ENCODE assay signal across 8 cellular contexts in the genomic region with DNA sequence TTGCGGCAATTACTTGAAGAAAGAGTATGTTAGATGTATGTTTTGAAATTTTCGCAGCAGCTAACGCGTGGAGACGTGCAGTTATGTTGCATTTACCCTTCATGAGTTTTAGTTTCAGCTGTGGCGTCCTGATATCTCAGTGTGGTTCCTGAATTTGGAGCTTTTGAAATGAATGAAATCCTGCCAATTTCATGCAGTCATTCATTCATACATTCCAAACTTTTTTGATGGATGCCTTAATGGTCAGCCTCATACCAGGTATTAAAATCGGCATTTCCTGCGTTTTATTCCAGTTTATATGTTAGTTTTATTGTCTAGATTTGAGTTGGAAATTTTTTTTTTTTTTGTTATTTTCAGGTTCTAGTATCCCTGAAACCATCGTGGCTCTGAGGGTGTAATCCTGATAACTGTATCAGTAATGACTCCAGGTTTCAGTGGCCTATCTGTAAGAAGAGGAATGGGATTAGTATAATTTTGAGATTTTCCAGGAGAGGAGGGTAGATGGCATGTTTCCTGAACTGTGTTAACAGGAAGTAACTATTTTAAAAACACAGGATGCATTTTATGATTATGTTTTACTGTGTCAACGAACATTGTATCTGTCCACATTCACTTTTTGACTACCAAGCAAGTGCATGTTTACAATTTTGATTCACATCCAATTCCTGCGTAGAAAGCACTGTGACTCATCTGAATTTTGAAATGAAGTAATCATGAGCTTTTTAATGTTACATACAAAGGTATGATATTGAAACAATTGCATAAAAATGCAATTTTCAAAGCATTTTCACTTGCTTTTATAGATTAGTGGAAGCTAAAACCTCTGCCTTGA. TPM values are rescaled to one million over a fixed set of nuclear protein-coding genes. Genes with fewer than 3 reads are reported as not detected.
DNase-seq lines count a peak whose midpoint lies in the region; ATAC-seq, FAIRE-seq and TF ChIP-seq lines count a peak whose summit lies in the region.

No MANE protein-coding gene starts in this region.

- peak overlapping the region in 2 of 3 donors; percentile 28 to 59 for H3K27ac Mint-ChIP-seq in IgD-negative memory B cell

- peaks cover 1% of the 10 kb centered on the region for H3K36me3 Mint-ChIP-seq in IgD-negative memory B cell

- peak overlapping the region; percentile 84 for H3K9ac ChIP-seq in GM12878 (ENCODE audit: control insufficient read depth, insufficient read depth, low read length)

- H3K79me2 ChIP-seq in GM12878 (ENCODE audit: control insufficient read depth, insufficient read depth, low read length), result peaks cover 52% of the 10 kb centered on the region

- no peaks in the 10 kb centered on the region for H3K27me3 Mint-ChIP-seq in IgD-negative memory B cell

- intact Hi-C loops in GM12878 (cut with micrococcal nuclease; ENCODE audit: unreplicated experiment) (loop anchor here (1.0 to 2.0 kb wide), 3 partner anchors 18 to 61 kb away; no protein-coding TSS in a partner anchor), left lung (cut with DNase I) (no loop called here), transverse colon (cut with DNase I; ENCODE audit: low total_unique reads) (loop anchor here (5.0 kb wide), 1 partner anchor 63 kb away; a partner anchor contains a TSS)

- RAD21 ChIA-PET in GM12878 (lab: Charles Lee; ENCODE audit: unreplicated experiment), result interaction anchor here (0.7 to 4.0 kb wide), 13 partner anchors 9 to 66 kb away, joined by 3 to 76 read pairs (median 7); a partner anchor contains a TSS

- peak overlapping the region; percentile 86 to 95 (median 92) for H3K4me3 Mint-ChIP-seq in IgD-negative memory B cell

- ATAC-seq in GM12878, result no peak
- no peak for ATAC-seq in left lung
- ATAC-seq in GM21825 (IDR thresholded peaks at IDR 0.05; ENCODE audit: unreplicated experiment), result no peak

- H3K4me3 ChIP-seq in GM12878, result peak overlapping the region; percentile 78
- peak overlapping the region; percentile 90 to 93 for H3K4me3 ChIP-seq in left lung
- H3K4me3 ChIP-seq in transverse colon, result peak overlapping the region; percentile 63 to 91 (median 82)

- H3K36me3 ChIP-seq in GM12878 (ENCODE audit: control insufficient read depth in 2 of 2, insufficient read depth in 2 of 2, low read length in 1 of 2) (no peaks in the 10 kb centered on the region; a peak in 1 of 4 replicates), left lung (no peaks in the 10 kb centered on the region), transverse colon (no peaks in the 10 kb centered on the region)

- BruUV-seq in GM12878 (replicated peaks; lab: Mats Ljungman, UMichigan), result TSS peak; percentile 42

- TF ChIP-seq RAD21 in GM12878 (IDR thresholded peaks at IDR 0.05; ENCODE audit: insufficient read depth, low read depth, low read length), result no peak

- no peak for TF ChIP-seq POLR2A in GM12878 (IDR thresholded peaks at IDR 0.05; ENCODE audit: low read depth, low read length)
- no peak for TF ChIP-seq POLR2A in transverse colon (IDR thresholded peaks at IDR 0.05)

- DNase-seq in ELR (ENCODE audit: low read depth) (peak; percentile 84), GM12878 (ENCODE audit: low read depth, low spot score) (no peak), left lung (no peak), transverse colon (no peak), putamen (ENCODE audit: low spot score) (no peak)
- DNase-seq in effector CD8-positive, alpha-beta T cell (lab: John Stamatoyannopoulos, UW), result no peak

- H3K27me3 ChIP-seq in GM12878 (replicated peaks in 1 of 2; ENCODE audit: control insufficient read depth in 2 of 2, insufficient read depth in 2 of 2, low read length in 1 of 2) (no peaks in the 10 kb centered on the region), left lung (no peaks in the 10 kb centered on the region), transverse colon (no peaks in the 10 kb centered on the region)

- H4K20me1 ChIP-seq in GM12878 (ENCODE audit: control insufficient read depth, insufficient read depth), result no peaks in the 10 kb centered on the region

- H3K4me1 ChIP-seq in GM12878 (ENCODE audit: control insufficient read depth, insufficient read depth, low read length) (peaks cover 5% of the 10 kb centered on the region; the same call in 1 of the 2 replicates), left lung (peaks cover 15 to 36% of the 10 kb centered on the region in 2 donors), transverse colon (peaks cover 11 to 31% (median 14%) of the 10 kb centered on the region in 4 donors)

- FAIRE-seq in GM12878 (lab: Jason Lieb, UNC), result no peak

- no peaks in the 10 kb centered on the region for H3K9me3 Mint-ChIP-seq in IgD-negative memory B cell

- peak overlapping the region; percentile 79 for H3K27ac ChIP-seq in GM12878 (ENCODE audit: control insufficient read depth, insufficient read depth)
- H3K27ac ChIP-seq in left lung, result peak overlapping the region; percentile 95 to 97
- peak overlapping the region; percentile 91 to 98 (median 95) for H3K27ac ChIP-seq in transverse colon

- TF ChIP-seq EP300 in GM12878 (IDR thresholded peaks at IDR 0.05; ENCODE audit: borderline replicate concordance in 1 of 2, control insufficient read depth in 1 of 2, low read depth in 2 of 2, low read length in 2 of 2) (no peak), transverse colon (IDR thresholded peaks at IDR 0.05; ENCODE audit: low read depth) (no peak)

- H2AFZ ChIP-seq in GM12878 (ENCODE audit: control insufficient read depth, low read depth, low read length), result peak overlapping the region; percentile 73

- TF ChIP-seq CTCF in GM12878 (IDR thresholded peaks at IDR 0.05 in 2 of 3, conservative IDR thresholded peaks at IDR 0.05 in 1 of 3; ENCODE audit: control insufficient read depth in 2 of 3, extremely low read depth in 1 of 3, insufficient read depth in 1 of 3, low read depth in 3 of 3, low read length in 3 of 3) (no peak), left lung (IDR thresholded peaks at IDR 0.05) (no peak), transverse colon (IDR thresholded peaks at IDR 0.05) (no peak)

- H3K9me3 ChIP-seq in GM12878 (replicated peaks; ENCODE audit: control insufficient read depth, insufficient read depth, low read length) (no peaks in the 10 kb centered on the region), left lung (no peaks in the 10 kb centered on the region), transverse colon (no peaks in the 10 kb centered on the region)

- 2% methylated on average over 11 of the region's 11 CpGs for WGBS in GM12878 (ENCODE audit: insufficient coverage, insufficient replicate concordance, low lambda C conversion rate, missing lambda C conversion rate)
- WGBS in transverse colon (ENCODE audit: low coverage in 1 of 2), 2 donors, result 1% methylated on average over 8 to 11 of the region's 11 CpGs

- CTCF ChIA-PET in GM12878 (lab: Yijun Ruan, JAX), result interaction anchor here (0.6 to 2.1 kb wide), 12 partner anchors 16 to 433 kb away, joined by 3 to 10 read pairs (median 6); no protein-coding TSS in a partner anchor

- in situ Hi-C loops in GM12878 (cut with MboI), result no loop called here
- in situ Hi-C loops in transverse colon (cut with MboI; ENCODE audit: low pct_ligation_motif_present in 1 of 4, low pct_unique_long_range_greater_than_20kb in 1 of 4, low sequenced_read_pairs in 3 of 4), result no loop called here

- POLR2A ChIA-PET in GM12878 (lab: Charles Lee), result interaction anchor here (0.8 to 3.1 kb wide), 17 partner anchors 8 to 67 kb away, joined by 3 to 37 read pairs (median 5); a partner anchor contains a TSS

- H3K4me1 Mint-ChIP-seq in IgD-negative memory B cell, result peaks cover 14 to 17% (median 14%) of the 10 kb centered on the region in 3 donors

- peak overlapping the region; percentile 92 for H3K4me2 ChIP-seq in GM12878 (ENCODE audit: control insufficient read depth, insufficient read depth)

- SMC1A ChIA-PET in GM12878 (lab: Charles Lee; ENCODE audit: uncharacterized antibody, unreplicated experiment), result interaction anchor here (0.6 to 4.6 kb wide), 39 partner anchors 9 to 419 kb away, joined by 3 to 50 read pairs (median 4); a partner anchor contains a TSS

TF ChIP-seq in GM12878, 131 proteins besides CTCF, POLR2A, EP300 and RAD21 (continues in another document):
- TF ChIP-seq, protein P1, sequence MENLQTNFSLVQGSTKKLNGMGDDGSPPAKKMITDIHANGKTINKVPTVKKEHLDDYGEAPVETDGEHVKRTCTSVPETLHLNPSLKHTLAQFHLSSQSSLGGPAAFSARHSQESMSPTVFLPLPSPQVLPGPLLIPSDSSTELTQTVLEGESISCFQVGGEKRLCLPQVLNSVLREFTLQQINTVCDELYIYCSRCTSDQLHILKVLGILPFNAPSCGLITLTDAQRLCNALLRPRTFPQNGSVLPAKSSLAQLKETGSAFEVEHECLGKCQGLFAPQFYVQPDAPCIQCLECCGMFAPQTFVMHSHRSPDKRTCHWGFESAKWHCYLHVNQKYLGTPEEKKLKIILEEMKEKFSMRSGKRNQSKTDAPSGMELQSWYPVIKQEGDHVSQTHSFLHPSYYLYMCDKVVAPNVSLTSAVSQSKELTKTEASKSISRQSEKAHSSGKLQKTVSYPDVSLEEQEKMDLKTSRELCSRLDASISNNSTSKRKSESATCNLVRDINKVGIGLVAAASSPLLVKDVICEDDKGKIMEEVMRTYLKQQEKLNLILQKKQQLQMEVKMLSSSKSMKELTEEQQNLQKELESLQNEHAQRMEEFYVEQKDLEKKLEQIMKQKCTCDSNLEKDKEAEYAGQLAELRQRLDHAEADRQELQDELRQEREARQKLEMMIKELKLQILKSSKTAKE (IDR thresholded peaks at IDR 0.05; ENCODE audit: low read depth, poor library complexity, severe bottlenecking), result no peak
- TF ChIP-seq ZNF24 (IDR thresholded peaks at IDR 0.05), result peak; percentile 35; the same call in 1 of the 2 replicates

RNA-seq across cellular contexts. Expression of a gene that starts 1.0 kb away (rescaled TPM):
- polyA plus RNA-seq in IgD-negative memory B cell (5.3 TPM), GM12878 (2011; rRNA removed) (93.0 and 98.3 TPM in 2 replicates), GM12878 (2014; fragmentation: Illumina TruSeq; extraction: Trizol) (30.0 and 34.0 TPM in 2 replicates), GM12878 (2014; fragmentation: Nextera tagmentation; extraction: Ambion mirVana) (10 to 100 TPM; 13.7 to 17.5 TPM), GM12878 (2014; rRNA removed) (26.5 and 30.8 TPM in 2 replicates), GM12878 (2016; fragmentation: Nextera tagmentation; extraction: Ambion mirVana) (10 to 100 TPM; 41.0 to 45.9 TPM)
- total RNA-seq in GM12878 (2013; cell fraction: nucleolus; rRNA removed), result 610 and 686 TPM in 2 replicates
- total RNA-seq in GM12878 (2014; rRNA removed) (44.7 and 49.6 TPM in 2 replicates), GM12878 (2014; rRNA removed; fragmentation: Illumina TruSeq; extraction: Trizol) (42.5 and 43.9 TPM in 2 replicates), GM12878 (2021) (43.8 and 46.8 TPM in 2 replicates), left lung (10 to 100 TPM; 39.8 to 43.1 TPM), transverse colon (10 to 100 TPM in 3 of 4 donors, 1 to 10 TPM in 1; 7.8 to 41.2 (median 32.0) TPM)
- polyA plus RNA-seq in GM12878 (2011; ENCODE audit: low read depth), result 16.3 TPM
- polyA plus RNA-seq in GM12878 (2011; cell fraction: cytosol; rRNA removed), result 63.5 and 91.7 TPM in 2 replicates
- polyA plus RNA-seq in GM12878 (2011; cell fraction: nucleus; rRNA removed), result 90.4 and 116 TPM in 2 replicates
- polyA plus RNA-seq in GM12878 (2012), result 14.9 and 18.9 TPM in 2 replicates
- polyA minus RNA-seq in GM12878 (2011; rRNA and poly(A)+ RNA removed), result 290 and 353 TPM in 2 replicates
- polyA minus RNA-seq in GM12878 (2011; cell fraction: cytosol; rRNA and poly(A)+ RNA removed), result 57.9 and 62.0 TPM in 2 replicates
- polyA minus RNA-seq in GM12878 (2011; cell fraction: nucleus; rRNA and poly(A)+ RNA removed), result 267 and 318 TPM in 2 replicates

Comparison
In these comparisons a context has a peak if more than half of its experiments do, and no peak if none do; other contexts are left out.
1. intact Hi-C loops: an anchor here in GM12878 (1.0 to 2.0 kb wide) and transverse colon (5.0 kb wide); none called in left lung.